Comparison of ENCODE assay signal across 1 cellular context in genomic region chr12:93008880-93009279, GRCh38.
TF ChIP-seq lines count a peak whose summit lies in the region.

No MANE protein-coding gene starts in this region.

TF ChIP-seq in HepG2, 621 proteins besides CTCF, POLR2A, EP300 and RAD21:
- TF ChIP-seq ZMYM3 (CRISPR knock-in tag; IDR thresholded peaks at IDR 0.05) (0 out of 2 replicates have a peak, but pooled peaks have one; percentile 33), ZNF770 (CRISPR knock-in tag; IDR thresholded peaks at IDR 0.05) (peak; percentile 96), TEAD3 (CRISPR knock-in tag; optimal IDR thresholded peaks at IDR 0.05; ENCODE audit: borderline replicate concordance) (peak; percentile 16)
